Comparison of ENCODE assay signal across 13 cellular contexts in the genomic region with DNA sequence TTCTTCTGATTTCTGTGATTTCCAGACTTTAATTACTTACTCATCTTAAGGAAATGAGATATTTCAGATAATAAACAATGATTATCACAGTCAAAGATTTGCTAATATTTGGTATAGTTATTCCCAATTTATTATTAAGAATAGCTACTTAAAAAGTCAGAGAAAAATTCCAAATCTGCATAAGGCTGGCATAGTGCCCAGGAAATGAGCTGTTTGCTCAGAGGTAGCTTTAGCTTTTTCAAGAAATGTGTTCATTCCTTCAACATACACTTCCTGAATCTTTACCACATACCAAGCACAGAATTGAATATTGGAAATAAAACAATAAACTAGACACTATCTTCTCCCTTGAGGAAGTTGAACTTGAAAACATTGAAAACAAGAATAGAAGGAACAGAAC.
"Had no signal": no experiment of that assay in that cellular context is flagged by ENCODE, and none has a peak within 500 bp of the region (broad histone marks: within the 10 kb centered on the region; RNA-seq: fewer than 3 reads in every experiment).

No MANE protein-coding gene starts in this region.

- H3K4me2 ChIP-seq: neural progenitor cell had no signal

- H3K9me3 ChIP-seq: pancreas had no signal

- H3K4me3 Mint-ChIP-seq: activated CD4-positive, alpha-beta memory T cell treated with anti-CD3 and anti-CD28 coated beads, Interleukin-2, amount 10 ng/mL, durations not matched to agents 7 days and 5 days; activated CD4-positive, alpha-beta T cell treated with anti-CD3 and anti-CD28 coated beads for 36 hours; activated T-cell treated with anti-CD3 and anti-CD28 coated beads, Interleukin-2, amount 50 U/mL, for 72 hours; endodermal cell; neural progenitor cell had no signal

- H3K27ac ChIP-seq: ascending aorta, gastroesophageal sphincter, neural progenitor cell, pancreas, skin epidermis, WERI-Rb-1 had no signal

- H3K9ac ChIP-seq: neural progenitor cell had no signal

- H3K36me3 Mint-ChIP-seq: neural progenitor cell had no signal

- H3K9me3 Mint-ChIP-seq: activated CD4-positive, alpha-beta memory T cell treated with anti-CD3 and anti-CD28 coated beads, Interleukin-2, amount 10 ng/mL, durations not matched to agents 7 days and 5 days had no signal

- H3K27me3 ChIP-seq: ascending aorta, gastroesophageal sphincter, neural progenitor cell, pancreas had no signal

- H3K36me3 ChIP-seq: ascending aorta, gastroesophageal sphincter, neural progenitor cell, pancreas, WERI-Rb-1 had no signal

- DNase-seq: activated CD4-positive, alpha-beta memory T cell treated with anti-CD3 and anti-CD28 coated beads, Interleukin-2, amount 10 ng/mL, durations not matched to agents 7 days and 5 days; activated CD4-positive, alpha-beta T cell treated with anti-CD3 and anti-CD28 coated beads for 36 hours; activated naive CD4-positive, alpha-beta T cell; activated T-cell treated with anti-CD3 and anti-CD28 coated beads, Interleukin-2, amount 50 U/mL, for 72 hours; endodermal cell; midbrain; pancreas; T-helper 1 cell; WERI-Rb-1 had no signal

- H2AFZ ChIP-seq: neural progenitor cell had no signal

- H3K4me1 ChIP-seq: ascending aorta, gastroesophageal sphincter, neural progenitor cell, pancreas had no signal

- H3K4me3 ChIP-seq: ascending aorta, gastroesophageal sphincter, neural progenitor cell, pancreas, skin epidermis had no signal

- H3K4me1 Mint-ChIP-seq: activated CD4-positive, alpha-beta memory T cell treated with anti-CD3 and anti-CD28 coated beads, Interleukin-2, amount 10 ng/mL, durations not matched to agents 7 days and 5 days; activated CD4-positive, alpha-beta T cell treated with anti-CD3 and anti-CD28 coated beads for 36 hours; endodermal cell; neural progenitor cell had no signal

- H3K27ac Mint-ChIP-seq: activated CD4-positive, alpha-beta memory T cell treated with anti-CD3 and anti-CD28 coated beads, Interleukin-2, amount 10 ng/mL, durations not matched to agents 7 days and 5 days; activated CD4-positive, alpha-beta T cell treated with anti-CD3 and anti-CD28 coated beads for 36 hours; activated T-cell treated with anti-CD3 and anti-CD28 coated beads, Interleukin-2, amount 50 U/mL, for 72 hours; endodermal cell; neural progenitor cell had no signal
